In the genomic region with DNA sequence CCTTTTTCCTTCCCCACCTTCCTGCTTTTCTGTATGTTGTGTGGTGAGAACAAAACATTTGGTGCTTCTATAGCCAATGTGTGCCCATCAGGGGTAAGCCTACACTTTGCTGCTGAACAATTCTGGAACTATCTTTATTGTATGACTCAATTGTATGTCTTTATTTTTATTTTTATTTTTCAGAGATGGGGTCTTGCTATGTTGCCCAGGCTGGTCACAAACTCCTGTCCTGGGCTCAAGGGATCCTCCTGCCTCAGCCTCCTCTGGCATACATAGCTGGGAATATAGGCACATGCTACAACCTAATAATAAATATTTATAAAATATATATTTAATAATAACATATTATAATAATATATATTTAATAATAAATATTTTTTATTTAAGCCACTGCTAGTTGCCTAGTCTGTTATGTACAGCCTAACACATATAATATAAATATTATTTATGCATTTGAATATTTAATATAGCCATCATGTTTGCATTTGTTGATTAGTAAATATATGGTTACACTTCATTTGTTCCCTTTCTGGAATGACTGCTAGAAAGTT, we compare ENCODE assay signal across 23 cellular contexts. TPM values are rescaled to one million over a fixed set of nuclear protein-coding genes. Genes with fewer than 3 reads are reported as not detected.
DNase-seq lines count a peak whose midpoint lies in the region; ATAC-seq, FAIRE-seq and TF ChIP-seq lines count a peak whose summit lies in the region.
"Had no signal": no experiment of that assay in that cellular context is flagged by ENCODE, and none has a peak within 500 bp of the region (broad histone marks: within the 10 kb centered on the region; RNA-seq: fewer than 3 reads in every experiment).

No MANE protein-coding gene starts in this region.

- peak overlapping the region; percentile 30 for H3K27ac Mint-ChIP-seq in activated naive CD8-positive, alpha-beta T cell treated with anti-CD3 and anti-CD28 coated beads, Interleukin-2, amount 10 ng/mL, durations not matched to agents 7 days and 5 days
- H3K27ac Mint-ChIP-seq in activated naive CD8-positive, alpha-beta T cell treated with anti-CD3 and anti-CD28 coated beads, Interleukin-2, amount 50 U/mL, for 24 hours, result no peak overlapping the region
- H3K27ac Mint-ChIP-seq: CD4-positive, alpha-beta T cell; CD8-positive, alpha-beta T cell had no signal

- in situ Hi-C loops in K562 (cut with MboI), result no loop called here

- no peaks in the 10 kb centered on the region for H3K27me3 ChIP-seq in OCI-LY3 (ENCODE audit: low read depth, low read length)
- H3K27me3 ChIP-seq in K562 (ENCODE audit: control insufficient read depth in 2 of 2, insufficient read depth in 2 of 2, low read length in 2 of 2), result no peaks in the 10 kb centered on the region
- H3K27me3 ChIP-seq in psoas muscle (ENCODE audit: insufficient read depth in 3 of 3, low read length in 2 of 3), result no peaks in the 10 kb centered on the region
- H3K27me3 ChIP-seq: BLaER1 treated with 17β-estradiol and CSF1 and Interleukin-3, amounts not matched to agents 10 nM and 100 nM had no signal

- peaks cover 1% of the 10 kb centered on the region for H3K36me3 Mint-ChIP-seq in activated naive CD8-positive, alpha-beta T cell treated with anti-CD3 and anti-CD28 coated beads, Interleukin-2, amount 10 ng/mL, durations not matched to agents 7 days and 5 days
- no peaks in the 10 kb centered on the region for H3K36me3 Mint-ChIP-seq in activated naive CD8-positive, alpha-beta T cell treated with anti-CD3 and anti-CD28 coated beads, Interleukin-2, amount 50 U/mL, for 24 hours (ENCODE audit: low read depth)
- H3K36me3 Mint-ChIP-seq: CD8-positive, alpha-beta T cell had no signal

- H3K9ac ChIP-seq in OCI-LY3 (ENCODE audit: low read length) (no peak overlapping the region), K562 (ENCODE audit: insufficient read depth in 1 of 2, low read depth in 2 of 2, low read length in 2 of 2) (no peak overlapping the region)
- H3K9ac ChIP-seq: BLaER1 treated with 17β-estradiol and CSF1 and Interleukin-3, amounts not matched to agents 10 nM and 100 nM had no signal

- H3K9me1 ChIP-seq in K562 (ENCODE audit: control insufficient read depth, insufficient read depth, low read length), result no peaks in the 10 kb centered on the region

- H3K27ac ChIP-seq in OCI-LY3 (ENCODE audit: low read length), result no peak overlapping the region
- H3K27ac ChIP-seq in K562 (ENCODE audit: extremely low read depth, low read depth, low read length), result no peak overlapping the region
- H3K27ac ChIP-seq in psoas muscle, result no peak overlapping the region
- H3K27ac ChIP-seq: 22Rv1; A549; BLaER1 treated with 17β-estradiol and CSF1 and Interleukin-3, amounts not matched to agents 10 nM and 100 nM; C4-2B had no signal

- H4K20me1 ChIP-seq in OCI-LY3 (ENCODE audit: insufficient read depth, low read length), result no peaks in the 10 kb centered on the region
- H4K20me1 ChIP-seq in K562 (replicated peaks; ENCODE audit: control insufficient read depth, insufficient read depth, low read length), result no peaks in the 10 kb centered on the region
- H4K20me1 ChIP-seq: BLaER1 treated with 17β-estradiol and CSF1 and Interleukin-3, amounts not matched to agents 10 nM and 100 nM had no signal

- H3K36me3 ChIP-seq in OCI-LY3 (replicated peaks; ENCODE audit: low read depth, low read length), result no peaks in the 10 kb centered on the region
- no peaks in the 10 kb centered on the region for H3K36me3 ChIP-seq in K562 (ENCODE audit: control insufficient read depth, insufficient read depth, low read length)
- peaks cover 0 to 6% of the 10 kb centered on the region in 2 donors for H3K36me3 ChIP-seq in psoas muscle (ENCODE audit: insufficient read depth in 1 of 2, low read depth in 1 of 2)
- H3K36me3 ChIP-seq: BLaER1 treated with 17β-estradiol and CSF1 and Interleukin-3, amounts not matched to agents 10 nM and 100 nM had no signal

- H3K4me1 ChIP-seq in OCI-LY3 (ENCODE audit: low read length) (peaks cover 16% of the 10 kb centered on the region), K562 (replicated peaks in 1 of 2; ENCODE audit: control insufficient read depth in 2 of 2, insufficient read depth in 2 of 2, low read length in 2 of 2) (peaks cover 0 to 27% of the 10 kb centered on the region in 2 experiments; a peak in 2 of 5 replicates), psoas muscle (no peaks in the 10 kb centered on the region)

- intact Hi-C loops in K562 (cut with micrococcal nuclease), result no loop called here
- intact Hi-C loops in psoas muscle (cut with DNase I), result no loop called here

- H3K79me2 ChIP-seq in OCI-LY3 (ENCODE audit: low read length), result no peaks in the 10 kb centered on the region
- H3K79me2 ChIP-seq in K562 (ENCODE audit: control insufficient read depth, insufficient read depth, low read length), result no peaks in the 10 kb centered on the region

- no peaks in the 10 kb centered on the region for H3K9me3 Mint-ChIP-seq in activated naive CD8-positive, alpha-beta T cell treated with anti-CD3 and anti-CD28 coated beads, Interleukin-2, amount 10 ng/mL, durations not matched to agents 7 days and 5 days
- no peaks in the 10 kb centered on the region for H3K9me3 Mint-ChIP-seq in activated naive CD8-positive, alpha-beta T cell treated with anti-CD3 and anti-CD28 coated beads, Interleukin-2, amount 50 U/mL, for 24 hours
- H3K9me3 Mint-ChIP-seq: CD4-positive, alpha-beta T cell; CD8-positive, alpha-beta T cell had no signal

- no peak for TF ChIP-seq EP300 in K562 (IDR thresholded peaks at IDR 0.05; ENCODE audit: low read length)

- peaks cover 8% of the 10 kb centered on the region for H3K4me1 Mint-ChIP-seq in activated naive CD8-positive, alpha-beta T cell treated with anti-CD3 and anti-CD28 coated beads, Interleukin-2, amount 10 ng/mL, durations not matched to agents 7 days and 5 days
- peaks cover 11% of the 10 kb centered on the region for H3K4me1 Mint-ChIP-seq in activated naive CD8-positive, alpha-beta T cell treated with anti-CD3 and anti-CD28 coated beads, Interleukin-2, amount 50 U/mL, for 24 hours

- CTCF ChIA-PET in K562 (lab: Yijun Ruan, JAX; ENCODE audit: low intra/inter-chr PET ratio), result no interaction called here

- POLR2A ChIA-PET in activated naive CD8-positive, alpha-beta T cell treated with anti-CD3 and anti-CD28 coated beads, Interleukin-2, amount 10 ng/mL, durations not matched to agents 7 days and 5 days (lab: Charles Lee), result no interaction called here
- POLR2A ChIA-PET in K562 (lab: Yijun Ruan, JAX), result interaction anchor here (1.5 to 2.2 kb wide), 3 partner anchors 12 to 16 kb away, joined by 3 to 12 read pairs (median 5); a partner anchor contains a TSS

- TF ChIP-seq CTCF in OCI-LY3 (IDR thresholded peaks at IDR 0.05; ENCODE audit: low read depth, low read length) (no peak), K562 (IDR thresholded peaks at IDR 0.05 in 2 of 3, conservative IDR thresholded peaks at IDR 0.05 in 1 of 3; ENCODE audit: insufficient read depth in 2 of 3, low read depth in 1 of 3, low read length in 3 of 3) (no peak), psoas muscle (IDR thresholded peaks at IDR 0.05) (no peak)

- no peak overlapping the region for H3K4me3 Mint-ChIP-seq in activated naive CD8-positive, alpha-beta T cell treated with anti-CD3 and anti-CD28 coated beads, Interleukin-2, amount 10 ng/mL, durations not matched to agents 7 days and 5 days
- no peak overlapping the region for H3K4me3 Mint-ChIP-seq in activated naive CD8-positive, alpha-beta T cell treated with anti-CD3 and anti-CD28 coated beads, Interleukin-2, amount 50 U/mL, for 24 hours
- H3K4me3 Mint-ChIP-seq: B cell; CD4-positive, alpha-beta T cell; CD8-positive, alpha-beta T cell had no signal

- H3K27me3 Mint-ChIP-seq in activated naive CD8-positive, alpha-beta T cell treated with anti-CD3 and anti-CD28 coated beads, Interleukin-2, amount 10 ng/mL, durations not matched to agents 7 days and 5 days, result no peaks in the 10 kb centered on the region
- no peaks in the 10 kb centered on the region for H3K27me3 Mint-ChIP-seq in activated naive CD8-positive, alpha-beta T cell treated with anti-CD3 and anti-CD28 coated beads, Interleukin-2, amount 50 U/mL, for 24 hours
- H3K27me3 Mint-ChIP-seq: B cell; CD4-positive, alpha-beta T cell had no signal

- no peak for ATAC-seq in activated naive CD8-positive, alpha-beta T cell treated with anti-CD3 and anti-CD28 coated beads, Interleukin-2, amount 10 ng/mL, durations not matched to agents 7 days and 5 days (ENCODE audit: low read depth)
- ATAC-seq in activated naive CD8-positive, alpha-beta T cell treated with anti-CD3 and anti-CD28 coated beads, Interleukin-2, amount 50 U/mL, for 24 hours, result no peak
- ATAC-seq in K562 (no peak), psoas muscle (no peak)
- ATAC-seq: A549; CD8-positive, alpha-beta T cell had no signal

- no TSS peak for BruUV-seq in K562 (replicated peaks; lab: Mats Ljungman, UMichigan)

- H3K4me2 ChIP-seq in OCI-LY3 (ENCODE audit: low read length), result peak overlapping the region; percentile 40; the same call in 1 of the 2 replicates
- H3K4me2 ChIP-seq in K562 (ENCODE audit: insufficient read depth, low read length), result no peak overlapping the region
- H3K4me2 ChIP-seq: A549; BLaER1 treated with 17β-estradiol and CSF1 and Interleukin-3, amounts not matched to agents 10 nM and 100 nM had no signal

- no peak for TF ChIP-seq RAD21 in K562 (CRISPR knock-in tag; conservative IDR thresholded peaks at IDR 0.05 in 1 of 2, IDR thresholded peaks at IDR 0.05 in 1 of 2)

- DNase-seq in activated naive CD8-positive, alpha-beta T cell treated with anti-CD3 and anti-CD28 coated beads, Interleukin-2, amount 10 ng/mL, durations not matched to agents 7 days and 5 days, result no peak
- no peak for DNase-seq in activated naive CD8-positive, alpha-beta T cell treated with anti-CD3 and anti-CD28 coated beads, Interleukin-2, amount 50 U/mL, for 24 hours
- DNase-seq in K562 (ENCODE audit: extremely low read depth in 1 of 4, low spot score in 3 of 4) (no peak), COLO829 (ENCODE audit: low spot score) (no peak), psoas muscle (no peak)
- DNase-seq: AML-193; CD4-positive, alpha-beta T cell; CD8-positive, alpha-beta T cell; COR-L47; DMS 273 treated with DMSO at 0.1 percent for 48 hours; DMS153; DMS53; DMS79; DND-41; GF-D8 had no signal

- H3K9me3 ChIP-seq in OCI-LY3 (ENCODE audit: insufficient read depth, low read length), result no peaks in the 10 kb centered on the region
- H3K9me3 ChIP-seq in K562 (replicated peaks; ENCODE audit: control insufficient read depth, insufficient read depth, low read depth, low read length), result no peaks in the 10 kb centered on the region
- H3K9me3 ChIP-seq in psoas muscle, result no peaks in the 10 kb centered on the region
- H3K9me3 ChIP-seq: A549; BLaER1 treated with 17β-estradiol and CSF1 and Interleukin-3, amounts not matched to agents 10 nM and 100 nM had no signal

- H3K4me3 ChIP-seq in OCI-LY3 (ENCODE audit: low read length) (no peak overlapping the region), K562 (no peak overlapping the region), psoas muscle (no peak overlapping the region)
- H3K4me3 ChIP-seq: A549; BLaER1 treated with 17β-estradiol and CSF1 and Interleukin-3, amounts not matched to agents 10 nM and 100 nM had no signal

- no peak for TF ChIP-seq POLR2A in K562 (conservative IDR thresholded peaks at IDR 0.05)

- H2AFZ ChIP-seq in OCI-LY3 (ENCODE audit: low read depth, low read length) (no peak overlapping the region), K562 (ENCODE audit: low read depth, low read length) (no peak overlapping the region)

- no peak for FAIRE-seq in K562 (lab: Jason Lieb, UNC)
- FAIRE-seq: A549, G401.6, GM12891 had no signal

RNA-seq across cellular contexts. Expression of a gene that starts 11.8 kb away (rescaled TPM):
- total RNA-seq in activated naive CD8-positive, alpha-beta T cell treated with anti-CD3 and anti-CD28 coated beads, Interleukin-2, amount 10 ng/mL, durations not matched to agents 7 days and 5 days, result 10 to 100 TPM; 35.5 to 40.7 TPM
- 87.5 and 343 TPM in 2 replicates for total RNA-seq in K562 (2011; cell fraction: chromatin; rRNA removed; ENCODE audit: low replicate concordance)
- 30.5 and 36.2 TPM in 2 replicates for total RNA-seq in K562 (2011; cell fraction: nucleolus; rRNA removed)
- 57.3 and 63.4 TPM in 2 replicates for total RNA-seq in K562 (2011; cell fraction: nucleoplasm; rRNA removed)
- total RNA-seq in K562 (2014; rRNA removed), result 22.9 and 23.8 TPM in 2 replicates
- 40.3 and 48.6 TPM in 2 replicates for total RNA-seq in K562 (2014; rRNA removed; fragmentation: Illumina TruSeq; extraction: Trizol)
- 35.2 and 37.2 TPM in 2 replicates for total RNA-seq in K562 (2015; rRNA removed; fragmentation: Illumina TruSeq; extraction: Trizol)
- total RNA-seq in K562 (2021), result 32.3 and 33.9 TPM in 2 replicates
- polyA plus RNA-seq in K562 (2011; rRNA removed), result 36.9 and 37.0 TPM in 2 replicates
- polyA plus RNA-seq in K562 (2011; cell fraction: cytosol; rRNA removed), result 5.8 and 10.7 TPM in 2 replicates
- 33.7 and 57.8 TPM in 2 replicates for polyA plus RNA-seq in K562 (2011; cell fraction: nucleus; rRNA removed)
- polyA plus RNA-seq in K562 (2012), result 14.0 and 28.4 TPM in 2 replicates
- polyA plus RNA-seq in K562 (2014; fragmentation: Illumina TruSeq; extraction: Trizol), result 22.5 and 30.6 TPM in 2 replicates
- polyA plus RNA-seq in K562 (2014; fragmentation: Nextera tagmentation; extraction: Ambion mirVana), result 1 to 10 TPM; 8.3 to 8.6 TPM
- polyA plus RNA-seq in K562 (2014; rRNA removed), result 17.6 and 20.3 TPM in 2 replicates
- 97.6 and 133 TPM in 2 replicates for polyA minus RNA-seq in K562 (2011; rRNA and poly(A)+ RNA removed)
- 26.8 and 32.4 TPM in 2 replicates for polyA minus RNA-seq in K562 (2011; cell fraction: cytosol; rRNA and poly(A)+ RNA removed)
- 96.9 and 165 TPM in 2 replicates for polyA minus RNA-seq in K562 (2011; cell fraction: nucleus; rRNA and poly(A)+ RNA removed)
- 10 to 100 TPM; 15.7 to 21.7 (median 18.3) TPM for total RNA-seq in psoas muscle
- polyA plus RNA-seq in psoas muscle, result 1 to 10 TPM; 5.1 to 8.6 (median 6.0) TPM
